Comparison of ENCODE assay signal across 1 cellular context in genomic region chr6:110067837-110068591, GRCh38.
TF ChIP-seq lines count a peak whose summit lies in the region.

No MANE protein-coding gene starts in this region.

TF ChIP-seq in GM23338, 12 proteins besides CTCF, POLR2A, EP300 and RAD21 (continued from another document):
- no peak for TF ChIP-seq ZNF462 (CRISPR knock-in tag; IDR thresholded peaks at IDR 0.05)
